Comparison of ENCODE assay signal across 18 cellular contexts in genomic region chr3:69763458-69763857, GRCh38. TPM values are rescaled to one million over a fixed set of nuclear protein-coding genes. Genes with fewer than 3 reads are reported as not detected.
DNase-seq lines count a peak whose midpoint lies in the region; ATAC-seq and TF ChIP-seq lines count a peak whose summit lies in the region.
"Had no signal": no experiment of that assay in that cellular context is flagged by ENCODE, and none has a peak within 500 bp of the region (broad histone marks: within the 10 kb centered on the region; RNA-seq: fewer than 3 reads in every experiment).

No MANE protein-coding gene starts in this region.

- no peaks in the 10 kb centered on the region for H3K9me3 ChIP-seq in PC-9 (ENCODE audit: insufficient read depth, low read depth)
- no peaks in the 10 kb centered on the region for H3K9me3 ChIP-seq in gastroesophageal sphincter
- H3K9me3 ChIP-seq in mucosa of descending colon: no peaks in the 10 kb centered on the region

- H3K79me2 ChIP-seq in PC-9 (ENCODE audit: low read depth): peaks cover 19% of the 10 kb centered on the region

- H3K4me1 ChIP-seq in PC-9 (replicated peaks; ENCODE audit: insufficient read depth): peaks cover 59% of the 10 kb centered on the region
- peaks cover 23 to 99% (median 31%) of the 10 kb centered on the region in 3 donors for H3K4me1 ChIP-seq in gastroesophageal sphincter
- peaks cover 42% of the 10 kb centered on the region for H3K4me1 ChIP-seq in rectal smooth muscle tissue (ENCODE audit: control insufficient read depth, insufficient read depth, low read length)
- no peaks in the 10 kb centered on the region for H3K4me1 ChIP-seq in mucosa of descending colon (ENCODE audit: low read depth)

- no peaks in the 10 kb centered on the region for H3K9me3 Mint-ChIP-seq in CD14-positive monocyte
- H3K9me3 Mint-ChIP-seq in activated naive CD4-positive, alpha-beta T cell treated with anti-CD3 and anti-CD28 coated beads, Interleukin-2, amount 10 ng/mL, durations not matched to agents 7 days and 5 days: no peaks in the 10 kb centered on the region
- no peaks in the 10 kb centered on the region for H3K9me3 Mint-ChIP-seq in nephron progenitor cell
- H3K9me3 Mint-ChIP-seq: activated T-cell treated with anti-CD3 and anti-CD28 coated beads, Interleukin-2, amount 50 U/mL, for 4 hours had no signal

- TF ChIP-seq CTCF in CD14-positive monocyte (IDR thresholded peaks at IDR 0.05) (no peak), PC-9 (conservative IDR thresholded peaks at IDR 0.05) (no peak), gastroesophageal sphincter (IDR thresholded peaks at IDR 0.05) (no peak), mucosa of descending colon (IDR thresholded peaks at IDR 0.05) (no peak), nephron progenitor cell (IDR thresholded peaks at IDR 0.05) (no peak)

- TF ChIP-seq EP300 in gastroesophageal sphincter (IDR thresholded peaks at IDR 0.05): peak; percentile 27

- H4K20me1 ChIP-seq in PC-9 (ENCODE audit: insufficient read depth): no peaks in the 10 kb centered on the region

- CTCF ChIA-PET in PC-9 (lab: Charles Lee): no interaction called here
- CTCF ChIA-PET in activated naive CD4-positive, alpha-beta T cell treated with anti-CD3 and anti-CD28 coated beads, Interleukin-2, amount 10 ng/mL, durations not matched to agents 7 days and 5 days (lab: Charles Lee): no interaction called here

- POLR2A ChIA-PET in PC-9 (lab: Charles Lee; ENCODE audit: unreplicated experiment): interaction anchor here (0.7 kb wide), 1 partner anchor 1226 kb away, joined by 3 read pairs; no protein-coding TSS in a partner anchor

- H3K4me3 ChIP-seq in PC-9 (no peak overlapping the region), gastroesophageal sphincter (peak overlapping the region; percentile 42 to 43), rectal smooth muscle tissue (ENCODE audit: low read length) (no peak overlapping the region), mucosa of descending colon (no peak overlapping the region)
- H3K4me3 ChIP-seq: smooth muscle cell had no signal

- peaks cover 0 to 8% of the 10 kb centered on the region in 2 donors for H3K36me3 Mint-ChIP-seq in CD14-positive monocyte
- H3K36me3 Mint-ChIP-seq in activated naive CD4-positive, alpha-beta T cell treated with anti-CD3 and anti-CD28 coated beads, Interleukin-2, amount 10 ng/mL, durations not matched to agents 7 days and 5 days: no peaks in the 10 kb centered on the region
- H3K36me3 Mint-ChIP-seq in nephron progenitor cell (ENCODE audit: low read depth): no peaks in the 10 kb centered on the region

- DNase-seq in CD14-positive monocyte (ENCODE audit: low spot score) (no peak), PC-9 (no peak), mucosa of descending colon (no peak), erythroblast (lab: John Stamatoyannopoulos, UW) (no peak), nephron progenitor cell (no peak)
- no peak for DNase-seq in activated naive CD4-positive, alpha-beta T cell treated with anti-CD3 and anti-CD28 coated beads, Interleukin-2, amount 10 ng/mL, durations not matched to agents 7 days and 5 days
- DNase-seq: activated CD4-positive, alpha-beta T cell treated with anti-CD3 and anti-CD28 coated beads for 48 hours; activated T-cell treated with anti-CD3 and anti-CD28 coated beads, Interleukin-2, amount 50 U/mL, for 4 hours; central memory CD4-positive, alpha-beta T cell; DMS79; HCEC 1CT; NCI-H1694 treated with DMSO at 0.1 percent for 48 hours; NCI-H526; SHP77 had no signal

- H3K4me3 Mint-ChIP-seq in CD14-positive monocyte (no peak overlapping the region), nephron progenitor cell (no peak overlapping the region)
- no peak overlapping the region for H3K4me3 Mint-ChIP-seq in activated naive CD4-positive, alpha-beta T cell treated with anti-CD3 and anti-CD28 coated beads, Interleukin-2, amount 10 ng/mL, durations not matched to agents 7 days and 5 days
- H3K4me3 Mint-ChIP-seq: activated T-cell treated with anti-CD3 and anti-CD28 coated beads, Interleukin-2, amount 50 U/mL, for 4 hours had no signal

- ATAC-seq in gastroesophageal sphincter: peak; percentile 45
- ATAC-seq in mucosa of descending colon: no peak
- ATAC-seq: activated T-cell treated with anti-CD3 and anti-CD28 coated beads, Interleukin-2, amount 50 U/mL, for 4 hours had no signal

- H2AFZ ChIP-seq in PC-9: no peak overlapping the region

- TF ChIP-seq POLR2A in gastroesophageal sphincter (IDR thresholded peaks at IDR 0.05) (no peak), erythroblast (IDR thresholded peaks at IDR 0.05; ENCODE audit: low read length) (no peak)

- no peak overlapping the region for H3K9ac ChIP-seq in rectal smooth muscle tissue (ENCODE audit: low read length)

- intact Hi-C loops in CD14-positive monocyte (cut with micrococcal nuclease): no loop called here
- intact Hi-C loops in PC-9 (cut with micrococcal nuclease; ENCODE audit: unreplicated experiment): loop anchor here (2.0 kb wide), 1 partner anchor 25 kb away; the partner anchor contains the start of gene MITF
- intact Hi-C loops in mucosa of descending colon (cut with DNase I, micrococcal nuclease): no loop called here

- no peaks in the 10 kb centered on the region for H3K27me3 ChIP-seq in PC-9 (ENCODE audit: insufficient read depth, low read depth)
- H3K27me3 ChIP-seq in gastroesophageal sphincter: no peaks in the 10 kb centered on the region
- H3K27me3 ChIP-seq in rectal smooth muscle tissue (ENCODE audit: control insufficient read depth, insufficient read depth, low read length): no peaks in the 10 kb centered on the region

- H3K27me3 Mint-ChIP-seq in CD14-positive monocyte (ENCODE audit: low read depth in 3 of 3): peaks cover 0 to 3% (median 1%) of the 10 kb centered on the region in 3 donors
- no peaks in the 10 kb centered on the region for H3K27me3 Mint-ChIP-seq in activated naive CD4-positive, alpha-beta T cell treated with anti-CD3 and anti-CD28 coated beads, Interleukin-2, amount 10 ng/mL, durations not matched to agents 7 days and 5 days
- H3K27me3 Mint-ChIP-seq in nephron progenitor cell (ENCODE audit: low read depth, poor library complexity): peaks cover 3% of the 10 kb centered on the region

- H3F3A ChIP-seq in PC-9 (ENCODE audit: insufficient read depth, low read depth): peaks cover 22% of the 10 kb centered on the region

- H3K36me3 ChIP-seq in PC-9 (ENCODE audit: low read depth) (no peaks in the 10 kb centered on the region), gastroesophageal sphincter (no peaks in the 10 kb centered on the region), rectal smooth muscle tissue (ENCODE audit: control insufficient read depth, insufficient read depth, low read length) (no peaks in the 10 kb centered on the region), mucosa of descending colon (ENCODE audit: low read depth) (no peaks in the 10 kb centered on the region)

- H3K27ac ChIP-seq in PC-9: peak overlapping the region; percentile 88
- H3K27ac ChIP-seq in gastroesophageal sphincter: peak overlapping the region; percentile 74 to 94 (median 78)
- H3K27ac ChIP-seq in rectal smooth muscle tissue (ENCODE audit: low read depth, low read length): peak overlapping the region; percentile 86

- H3K9me2 ChIP-seq in PC-9 (ENCODE audit: insufficient read depth): no peaks in the 10 kb centered on the region

- H3K4me1 Mint-ChIP-seq in CD14-positive monocyte: peaks cover 62% of the 10 kb centered on the region
- H3K4me1 Mint-ChIP-seq in activated naive CD4-positive, alpha-beta T cell treated with anti-CD3 and anti-CD28 coated beads, Interleukin-2, amount 10 ng/mL, durations not matched to agents 7 days and 5 days: no peaks in the 10 kb centered on the region
- H3K4me1 Mint-ChIP-seq in nephron progenitor cell: peaks cover 24% of the 10 kb centered on the region

- H3K4me2 ChIP-seq in PC-9: peak overlapping the region; percentile 63

- WGBS in gastroesophageal sphincter (ENCODE audit: low coverage in 1 of 2), 2 donors: 60 to 67% methylated on average over 8 of the region's 8 CpGs

- H3K27ac Mint-ChIP-seq in CD14-positive monocyte (peak overlapping the region; percentile 94 to 99 (median 96)), nephron progenitor cell (no peak overlapping the region)
- H3K27ac Mint-ChIP-seq in activated naive CD4-positive, alpha-beta T cell treated with anti-CD3 and anti-CD28 coated beads, Interleukin-2, amount 10 ng/mL, durations not matched to agents 7 days and 5 days: no peak overlapping the region

- BruUV-seq in PC-9 (replicated peaks; lab: Mats Ljungman, UMichigan): no TSS peak

RNA-seq across cellular contexts. Expression of gene MITF, which starts 24.2 kb away (rescaled TPM):
- polyA plus RNA-seq in CD14-positive monocyte: 10 to 100 TPM; 12.1 to 15.1 TPM
- total RNA-seq in PC-9 (2021) (15.5 and 17.2 TPM in 2 replicates), gastroesophageal sphincter (10 to 100 TPM; 44.8 to 86.8 (median 77.9) TPM), mucosa of descending colon (10 to 100 TPM in 1 of 3 donors, 1 to 10 TPM in 2; 3.2 to 56.1 (median 5.5) TPM)
- polyA plus RNA-seq: neural cell had no signal

Comparison
In these comparisons a context has a peak if more than half of its experiments do, and no peak if none do; other contexts are left out.
1. H3K27ac Mint-ChIP-seq: peak in CD14-positive monocyte (7 of 7); none in activated naive CD4-positive, alpha-beta T cell treated with anti-CD3 and anti-CD28 coated beads, Interleukin-2, amount 10 ng/mL, durations not matched to agents 7 days and 5 days (single experiment) and nephron progenitor cell (single experiment).
2. H3K4me3 ChIP-seq: peak in gastroesophageal sphincter (2 of 2); none in PC-9 (single experiment), rectal smooth muscle tissue (single experiment) and mucosa of descending colon (single experiment).
3. Peak in every context shown above with its lines, with median percentiles within 50 percentile points of each other: H3K27ac ChIP-seq.